ENCODE assay signal across 8 cellular contexts in the genomic region with DNA sequence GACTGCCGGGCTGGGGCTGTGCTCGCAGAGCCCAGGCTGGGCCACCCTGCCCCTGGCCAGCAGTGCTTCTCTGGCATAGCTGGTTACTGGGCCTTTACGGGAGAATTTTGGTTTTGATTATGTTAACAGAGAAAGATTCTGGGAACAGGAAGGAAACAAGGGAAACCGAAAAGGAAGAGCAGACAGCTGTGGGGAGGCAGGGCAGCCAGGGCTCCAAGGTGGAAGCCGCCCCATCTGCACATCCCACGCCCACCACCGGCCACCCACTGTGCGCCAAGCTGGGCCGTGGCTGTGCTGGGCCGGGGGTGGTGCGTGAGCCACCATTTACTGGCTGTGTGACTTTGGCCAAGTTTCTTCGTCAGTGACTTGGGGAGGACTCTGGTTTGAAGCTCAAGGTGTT. TPM values are rescaled to one million over a fixed set of nuclear protein-coding genes. Genes with fewer than 3 reads are reported as not detected.
DNase-seq lines count a peak whose midpoint lies in the region; ATAC-seq, FAIRE-seq and TF ChIP-seq lines count a peak whose summit lies in the region.

No MANE protein-coding gene starts in this region.

- H3K27ac ChIP-seq in C4-2B (peak overlapping the region; percentile 86), astrocyte (ENCODE audit: low read depth, low read length) (no peak overlapping the region), muscle layer of duodenum (ENCODE audit: low read length) (no peak overlapping the region)

- TF ChIP-seq CTCF in C4-2B (conservative IDR thresholded peaks at IDR 0.05) (no peak), astrocyte (IDR thresholded peaks at IDR 0.05; ENCODE audit: insufficient read depth, low read depth, low read length) (no peak)

- no peak overlapping the region for H3K4me3 ChIP-seq in astrocyte (ENCODE audit: insufficient read depth, low read depth, low read length)
- peak overlapping the region; percentile 37 to 48 for H3K4me3 ChIP-seq in muscle layer of duodenum (ENCODE audit: low read depth in 1 of 2, low read length in 2 of 2)

- ATAC-seq in HG02852 (IDR thresholded peaks at IDR 0.05; ENCODE audit: unreplicated experiment) (peak; percentile 28), GM19463 (IDR thresholded peaks at IDR 0.05; ENCODE audit: unreplicated experiment) (no peak), HG03025 (IDR thresholded peaks at IDR 0.05; ENCODE audit: low FRiP score, unreplicated experiment) (no peak), HG02938 (IDR thresholded peaks at IDR 0.05; ENCODE audit: unreplicated experiment) (no peak)

- peak overlapping the region; percentile 60 for H3K4me2 ChIP-seq in astrocyte (ENCODE audit: low read length)

- peaks cover 14% of the 10 kb centered on the region for H3K9me3 Mint-ChIP-seq in astrocyte (ENCODE audit: unreplicated experiment)

- no peak overlapping the region for H2AFZ ChIP-seq in astrocyte (ENCODE audit: low read depth, low read length)

- peaks cover 4% of the 10 kb centered on the region for H3K9me3 ChIP-seq in astrocyte (ENCODE audit: insufficient read depth, low read depth, low read length)
- no peaks in the 10 kb centered on the region for H3K9me3 ChIP-seq in muscle layer of duodenum (ENCODE audit: control insufficient read depth in 1 of 2, low read length in 2 of 2)

- peak overlapping the region; percentile 34 for H3K4me3 Mint-ChIP-seq in astrocyte (ENCODE audit: unreplicated experiment)

- no peak for FAIRE-seq in astrocyte (lab: Jason Lieb, UNC)

- H3K9ac ChIP-seq in astrocyte (ENCODE audit: low read length) = no peak overlapping the region

- H3K4me1 Mint-ChIP-seq in astrocyte (ENCODE audit: low read depth, unreplicated experiment) = peaks cover 11% of the 10 kb centered on the region

- H4K20me1 ChIP-seq in astrocyte (ENCODE audit: insufficient read depth, low read length) = peaks cover 16% of the 10 kb centered on the region

- H3K36me3 ChIP-seq in astrocyte (ENCODE audit: insufficient read depth, low read length) = no peaks in the 10 kb centered on the region
- H3K36me3 ChIP-seq in muscle layer of duodenum (ENCODE audit: control insufficient read depth in 1 of 2, insufficient read depth in 2 of 2, low read length in 2 of 2) = no peaks in the 10 kb centered on the region

- no peak for DNase-seq in astrocyte (ENCODE audit: low read depth)
- no peak for DNase-seq in NCI-H2029 (lab: John Stamatoyannopoulos, UW)

- H3K36me3 Mint-ChIP-seq in astrocyte (ENCODE audit: low read depth, unreplicated experiment) = peaks cover 15% of the 10 kb centered on the region

- peaks cover 21% of the 10 kb centered on the region for H3K4me1 ChIP-seq in astrocyte (ENCODE audit: insufficient read depth, low read length)
- peaks cover 0 to 45% of the 10 kb centered on the region in 2 donors for H3K4me1 ChIP-seq in muscle layer of duodenum (ENCODE audit: control insufficient read depth in 1 of 2, insufficient read depth in 2 of 2, low read length in 2 of 2)

- H3K27ac Mint-ChIP-seq in astrocyte (ENCODE audit: unreplicated experiment) = no peak overlapping the region

- peaks cover 29% of the 10 kb centered on the region for H3K79me2 ChIP-seq in astrocyte (ENCODE audit: insufficient read depth, low read length)

- no peaks in the 10 kb centered on the region for H3K27me3 Mint-ChIP-seq in astrocyte (ENCODE audit: low read depth, unreplicated experiment)

- H3K27me3 ChIP-seq in astrocyte (ENCODE audit: insufficient read depth, low read length) (no peaks in the 10 kb centered on the region), muscle layer of duodenum (ENCODE audit: low read depth, low read length) (no peaks in the 10 kb centered on the region)

RNA-seq across cellular contexts. Expression of a gene that starts 20.1 kb away (rescaled TPM):
- total RNA-seq in astrocyte = 33.7 and 35.0 TPM in 2 replicates

RNA-seq across cellular contexts. Expression of a gene that starts 30.7 kb away (rescaled TPM):
- total RNA-seq in astrocyte = 258 and 280 TPM in 2 replicates

RNA-seq across cellular contexts. Expression of a gene that starts 56.8 kb away (rescaled TPM):
- 31.1 and 33.7 TPM in 2 replicates for total RNA-seq in astrocyte
